17 cellular contexts compared by ENCODE assay signal in the genomic region with DNA sequence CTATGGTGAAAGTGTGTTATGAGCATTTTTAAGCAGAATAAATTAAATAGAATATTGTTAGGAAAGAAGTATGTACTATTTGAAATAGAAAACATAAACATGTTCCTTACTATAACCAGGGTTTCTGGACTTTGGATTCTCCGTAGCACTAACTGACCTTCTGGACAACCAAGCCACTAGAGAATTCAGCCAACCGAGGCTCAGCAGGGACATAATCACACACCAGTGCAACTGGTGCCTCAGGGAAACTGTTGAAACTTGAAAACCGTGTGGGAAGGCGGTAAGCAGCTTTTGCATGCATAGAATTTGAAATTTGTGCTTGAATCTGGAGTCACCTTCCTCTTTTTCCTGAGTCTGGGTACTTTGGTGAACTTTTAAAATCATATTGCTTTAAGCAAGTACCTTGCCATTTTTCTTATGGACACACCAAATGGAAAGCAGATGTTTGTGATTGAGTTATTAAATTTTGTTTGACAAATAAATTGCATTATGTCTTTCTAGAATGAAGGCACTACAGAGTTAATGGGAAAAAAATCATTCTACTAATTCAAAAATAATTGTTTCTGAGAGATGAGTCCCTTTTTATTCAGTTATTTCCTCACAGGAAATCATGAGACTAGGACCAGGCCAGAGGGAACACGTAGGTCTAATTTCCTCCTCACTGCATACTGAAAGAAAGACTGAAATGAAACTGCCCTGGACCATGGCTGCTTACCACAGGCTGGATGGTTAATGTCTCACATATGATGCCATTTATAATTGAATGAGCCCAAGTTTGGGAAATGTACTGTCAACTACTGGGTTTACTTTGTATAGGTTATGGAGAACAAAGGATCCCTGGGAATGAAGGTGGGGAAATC.
"Had no signal": no experiment of that assay in that cellular context is flagged by ENCODE, and none has a peak within 500 bp of the region (broad histone marks: within the 10 kb centered on the region; RNA-seq: fewer than 3 reads in every experiment).

No MANE protein-coding gene starts in this region.

- H3K4me1 ChIP-seq: ascending aorta, breast epithelium, gastroesophageal sphincter, pancreas, tibial nerve, vagina had no signal

- DNase-seq: activated CD4-positive, CD25-positive, alpha-beta regulatory T cell treated with anti-CD3 and anti-CD28 coated beads, Interleukin-2, amount 50 U/mL, for 72 hours; activated naive CD4-positive, alpha-beta T cell treated with anti-CD3 and anti-CD28 coated beads, Interleukin-2, amount 10 ng/mL, durations not matched to agents 7 days and 5 days; cerebellar nuclear complex; effector memory CD8-positive, alpha-beta T cell; heart right ventricle; mammary epithelial cell; mucosa of descending colon; naive thymus-derived CD4-positive, alpha-beta T cell; pancreas; stimulated activated CD4-positive, alpha-beta T cell treated with anti-CD3 and anti-CD28 coated beads, Interleukin-1b, Interleukin-23, amount 100 ng/mL, for 48 hours; T-helper 9 cell had no signal

- H3K4me3 ChIP-seq: ascending aorta, breast epithelium, gastroesophageal sphincter, heart right ventricle, mucosa of descending colon, pancreas, tibial nerve, vagina had no signal

- H3K9me3 ChIP-seq: pancreas had no signal

- H3K36me3 ChIP-seq: ascending aorta, breast epithelium, gastroesophageal sphincter, heart right ventricle, pancreas, tibial nerve, vagina had no signal

- ATAC-seq: effector memory CD8-positive, alpha-beta T cell; gastroesophageal sphincter; mucosa of descending colon; naive thymus-derived CD4-positive, alpha-beta T cell had no signal

- H3K27me3 ChIP-seq: ascending aorta, breast epithelium, gastroesophageal sphincter, heart right ventricle, pancreas, tibial nerve, vagina had no signal

- H3K27ac ChIP-seq: ascending aorta, breast epithelium, epithelial cell of prostate, gastroesophageal sphincter, pancreas, vagina had no signal
